In the genomic region with DNA sequence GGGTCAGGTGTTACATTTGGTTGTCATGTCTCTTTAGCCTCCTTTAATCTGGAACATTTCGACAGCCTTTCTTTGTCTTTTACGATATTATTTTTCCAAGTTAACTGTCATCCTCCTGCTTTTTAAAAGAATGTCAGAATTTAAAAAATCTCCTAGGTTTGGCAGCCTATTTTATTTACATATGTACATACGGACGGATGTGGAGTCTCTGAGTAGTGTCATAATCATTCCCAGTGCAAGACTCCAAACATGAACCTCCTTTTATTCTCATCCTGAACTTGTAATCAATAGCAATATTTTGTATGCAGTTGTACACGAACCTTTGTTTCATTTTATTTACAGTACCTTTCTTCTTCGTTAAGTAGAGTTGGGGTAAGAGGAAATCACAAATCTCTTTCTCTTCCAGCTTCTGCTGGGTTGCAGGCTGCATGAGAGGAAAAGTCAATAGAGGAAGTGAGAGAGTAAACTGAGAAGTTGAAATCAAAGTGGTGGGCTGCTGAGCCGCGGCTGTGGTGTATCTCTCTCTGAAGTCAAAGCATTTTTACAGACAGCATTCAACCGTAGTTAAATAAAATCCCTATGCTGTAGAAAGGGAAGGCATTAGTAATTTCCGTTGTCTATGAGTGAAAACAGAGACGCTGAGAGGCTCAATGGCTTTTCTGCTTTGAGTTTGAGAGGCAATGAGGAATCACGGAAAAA, we compare ENCODE assay signal across 8 cellular contexts. TPM values are rescaled to one million over a fixed set of nuclear protein-coding genes. Genes with fewer than 3 reads are reported as not detected.
DNase-seq lines count a peak whose midpoint lies in the region; ATAC-seq and FAIRE-seq lines count a peak whose summit lies in the region.

No MANE protein-coding gene starts in this region.

- peak overlapping the region; percentile 59 for H3K27ac Mint-ChIP-seq in activated T-cell treated with anti-CD3 and anti-CD28 coated beads, Interleukin-2, amount 50 U/mL, for 72 hours

- H3K27me3 Mint-ChIP-seq in activated T-cell treated with anti-CD3 and anti-CD28 coated beads, Interleukin-2, amount 50 U/mL, for 72 hours (ENCODE audit: low read depth): peaks cover 24% of the 10 kb centered on the region

- H3K36me3 Mint-ChIP-seq in activated T-cell treated with anti-CD3 and anti-CD28 coated beads, Interleukin-2, amount 50 U/mL, for 72 hours (ENCODE audit: insufficient read depth in 2 of 2): no peaks in the 10 kb centered on the region

- DNase-seq in activated T-cell treated with anti-CD3 and anti-CD28 coated beads, Interleukin-2, amount 50 U/mL, for 72 hours: no peak
- no peak for DNase-seq in RCC 7860 (ENCODE audit: low spot score)
- no peak for DNase-seq in frontal cortex (ENCODE audit: low spot score in 2 of 2)
- DNase-seq in DMS114 treated with DMSO at 0.1 percent for 48 hours (lab: John Stamatoyannopoulos, UW; ENCODE audit: unreplicated experiment): no peak
- DNase-seq in posterior cingulate gyrus: no peak

- peak; percentile 99 for ATAC-seq in GM18502 (IDR thresholded peaks at IDR 0.05; ENCODE audit: poor library complexity, unreplicated experiment)
- ATAC-seq in GM21381 (IDR thresholded peaks at IDR 0.05; ENCODE audit: unreplicated experiment): peak; percentile 94
- peak; percentile 94 for ATAC-seq in HG03520 (IDR thresholded peaks at IDR 0.05; ENCODE audit: unreplicated experiment)
- peak; percentile 37 to 43 for ATAC-seq in activated T-cell treated with anti-CD3 and anti-CD28 coated beads, Interleukin-2, amount 50 U/mL, for 72 hours (replicated peaks in 1 of 2)

- H3K4me1 Mint-ChIP-seq in activated T-cell treated with anti-CD3 and anti-CD28 coated beads, Interleukin-2, amount 50 U/mL, for 72 hours (ENCODE audit: low read depth): peaks cover 14% of the 10 kb centered on the region

- peak overlapping the region; percentile 64 to 78 for H3K4me3 Mint-ChIP-seq in activated T-cell treated with anti-CD3 and anti-CD28 coated beads, Interleukin-2, amount 50 U/mL, for 72 hours

- H3K9me3 Mint-ChIP-seq in activated T-cell treated with anti-CD3 and anti-CD28 coated beads, Interleukin-2, amount 50 U/mL, for 72 hours: peaks cover 0 to 1% of the 10 kb centered on the region in 2 donors

- FAIRE-seq in RCC 7860 (lab: Jason Lieb, UNC) (no peak), frontal cortex (lab: Jason Lieb, UNC) (no peak)

- intact Hi-C loops in posterior cingulate gyrus (cut with DNase I): no loop called here

RNA-seq across cellular contexts. Expression of a gene that starts 53.9 kb away (rescaled TPM):
- 10 to 100 TPM; 49.4 to 54.4 TPM for total RNA-seq in activated T-cell treated with anti-CD3 and anti-CD28 coated beads, Interleukin-2, amount 50 U/mL, for 72 hours
- total RNA-seq in frontal cortex: 24.9 TPM

Comparison
In these comparisons a context has a peak if more than half of its experiments do, and no peak if none do; other contexts are left out.
1. ATAC-seq: peak in every context shown above with its lines; median percentile 99 in GM18502; 94 in GM21381; 94 in HG03520; 40 in activated T-cell treated with anti-CD3 and anti-CD28 coated beads, Interleukin-2, amount 50 U/mL, for 72 hours.